22 cellular contexts compared by ENCODE assay signal in the genomic region with DNA sequence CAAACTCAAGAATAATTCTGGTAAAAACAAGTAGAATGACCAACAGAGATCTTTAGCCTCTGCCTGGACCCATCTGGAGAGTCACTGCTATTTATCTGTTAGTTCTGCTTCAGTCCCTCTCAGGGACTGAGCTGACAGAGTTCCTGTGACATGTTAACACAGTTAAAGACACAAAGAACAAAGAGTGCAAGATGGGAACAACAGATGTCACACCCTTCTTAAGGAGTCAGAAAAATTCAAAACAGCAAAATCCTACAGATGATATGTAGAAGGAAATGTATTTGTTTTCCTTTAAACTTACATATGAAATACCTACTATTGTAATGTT.
DNase-seq lines count a peak whose midpoint lies in the region; ATAC-seq lines count a peak whose summit lies in the region.
"Had no signal": no experiment of that assay in that cellular context is flagged by ENCODE, and none has a peak within 500 bp of the region (broad histone marks: within the 10 kb centered on the region; RNA-seq: fewer than 3 reads in every experiment).

No MANE protein-coding gene starts in this region.

- H3K36me3 ChIP-seq in CD8-positive, alpha-beta memory T cell (ENCODE audit: insufficient read depth, low read length): no peaks in the 10 kb centered on the region
- H3K36me3 ChIP-seq in naive thymus-derived CD4-positive, alpha-beta T cell (ENCODE audit: control insufficient read depth in 2 of 3, insufficient read depth in 3 of 3, low read length in 3 of 3): no peaks in the 10 kb centered on the region
- no peaks in the 10 kb centered on the region for H3K36me3 ChIP-seq in aorta (ENCODE audit: control insufficient read depth in 1 of 2, insufficient read depth in 2 of 2, low read length in 1 of 2)
- H3K36me3 ChIP-seq: brain microvascular endothelial cell, esophagus muscularis mucosa had no signal

- peaks cover 8% of the 10 kb centered on the region for H3K9me3 Mint-ChIP-seq in activated CD4-positive, alpha-beta T cell treated with anti-CD3 and anti-CD28 coated beads for 36 hours (ENCODE audit: low read depth)
- H3K9me3 Mint-ChIP-seq in CD8-positive, alpha-beta memory T cell: no peaks in the 10 kb centered on the region
- peaks cover 4% of the 10 kb centered on the region for H3K9me3 Mint-ChIP-seq in activated T-helper 17 cell treated with anti-CD3 and anti-CD28 coated beads, Interleukin-2, amount 50 U/mL, for 72 hours
- peaks cover 0 to 19% (median 5%) of the 10 kb centered on the region in 11 donors for H3K9me3 Mint-ChIP-seq in naive thymus-derived CD4-positive, alpha-beta T cell

- no peak overlapping the region for H3K27ac ChIP-seq in CD8-positive, alpha-beta memory T cell (ENCODE audit: low read depth, low read length)
- H3K27ac ChIP-seq in naive thymus-derived CD4-positive, alpha-beta T cell (ENCODE audit: low read depth, low read length): peak overlapping the region; percentile 5
- H3K27ac ChIP-seq in aorta (ENCODE audit: low read depth in 1 of 2, low read length in 2 of 2): no peak overlapping the region
- H3K27ac ChIP-seq: brain microvascular endothelial cell, esophagus muscularis mucosa had no signal

- no peak overlapping the region for H3K4me3 Mint-ChIP-seq in activated CD4-positive, alpha-beta T cell treated with anti-CD3 and anti-CD28 coated beads for 36 hours
- peak overlapping the region in 6 of 7 donors; percentile 2 to 66 (median 32) for H3K4me3 Mint-ChIP-seq in CD8-positive, alpha-beta memory T cell
- peak overlapping the region; percentile 98 for H3K4me3 Mint-ChIP-seq in activated T-helper 17 cell treated with anti-CD3 and anti-CD28 coated beads, Interleukin-2, amount 50 U/mL, for 72 hours
- H3K4me3 Mint-ChIP-seq in naive thymus-derived CD4-positive, alpha-beta T cell: peak overlapping the region in 7 of 10 donors; percentile 2 to 62 (median 29)
- H3K4me3 Mint-ChIP-seq: activated CD4-positive, alpha-beta T cell treated with anti-CD3 and anti-CD28 coated beads, Interleukin-2, amount 10 ng/mL, durations not matched to agents 7 days and 5 days had no signal

- peaks cover 93% of the 10 kb centered on the region for H3K4me1 Mint-ChIP-seq in activated CD4-positive, alpha-beta T cell treated with anti-CD3 and anti-CD28 coated beads for 36 hours
- peaks cover 90 to 96% (median 96%) of the 10 kb centered on the region in 3 donors for H3K4me1 Mint-ChIP-seq in CD8-positive, alpha-beta memory T cell
- H3K4me1 Mint-ChIP-seq in activated T-helper 17 cell treated with anti-CD3 and anti-CD28 coated beads, Interleukin-2, amount 50 U/mL, for 72 hours: peaks cover 68% of the 10 kb centered on the region
- peaks cover 52 to 97% (median 91%) of the 10 kb centered on the region in 7 donors for H3K4me1 Mint-ChIP-seq in naive thymus-derived CD4-positive, alpha-beta T cell

- POLR2A ChIA-PET in activated CD4-positive, alpha-beta T cell treated with anti-CD3 and anti-CD28 coated beads for 36 hours (lab: Charles Lee): interaction anchor here (0.8 kb wide), 2 partner anchors 13 to 29 kb away, joined by 3 to 6 read pairs; no protein-coding TSS in a partner anchor
- POLR2A ChIA-PET in CD8-positive, alpha-beta memory T cell (lab: Charles Lee): no interaction called here
- POLR2A ChIA-PET in naive thymus-derived CD4-positive, alpha-beta T cell (lab: Charles Lee): interaction anchor here (0.6 to 2.6 kb wide), 7 partner anchors 9 to 738 kb away, joined by 3 to 15 read pairs (median 5); no protein-coding TSS in a partner anchor

- no peaks in the 10 kb centered on the region for H3K9me3 ChIP-seq in CD8-positive, alpha-beta memory T cell (ENCODE audit: low read length)
- H3K9me3 ChIP-seq in naive thymus-derived CD4-positive, alpha-beta T cell (ENCODE audit: control insufficient read depth in 2 of 3, low read length in 3 of 3): peaks cover 0 to 7% (median 0%) of the 10 kb centered on the region in 3 experiments
- H3K9me3 ChIP-seq in aorta (ENCODE audit: control insufficient read depth, low read length): no peaks in the 10 kb centered on the region
- H3K9me3 ChIP-seq: esophagus muscularis mucosa, upper lobe of left lung had no signal

- peaks cover 90% of the 10 kb centered on the region for H3K4me1 ChIP-seq in CD8-positive, alpha-beta memory T cell (ENCODE audit: insufficient read depth, low read length)
- H3K4me1 ChIP-seq in naive thymus-derived CD4-positive, alpha-beta T cell (ENCODE audit: control insufficient read depth in 2 of 2, insufficient read depth in 2 of 2, low read length in 2 of 2): peaks cover 77 to 82% of the 10 kb centered on the region in 2 donors
- H3K4me1 ChIP-seq in aorta (ENCODE audit: control insufficient read depth in 1 of 2, insufficient read depth in 2 of 2, low read length in 2 of 2): no peaks in the 10 kb centered on the region

- H3K36me3 Mint-ChIP-seq in activated CD4-positive, alpha-beta T cell treated with anti-CD3 and anti-CD28 coated beads for 36 hours (ENCODE audit: low read depth): peaks cover 53% of the 10 kb centered on the region
- H3K36me3 Mint-ChIP-seq in CD8-positive, alpha-beta memory T cell: peaks cover 5 to 73% (median 14%) of the 10 kb centered on the region in 3 donors
- H3K36me3 Mint-ChIP-seq in activated T-helper 17 cell treated with anti-CD3 and anti-CD28 coated beads, Interleukin-2, amount 50 U/mL, for 72 hours (ENCODE audit: low read depth): peaks cover 92% of the 10 kb centered on the region
- peaks cover 14 to 41% (median 32%) of the 10 kb centered on the region in 5 donors for H3K36me3 Mint-ChIP-seq in naive thymus-derived CD4-positive, alpha-beta T cell

- ATAC-seq in activated CD4-positive, alpha-beta T cell treated with anti-CD3 and anti-CD28 coated beads for 36 hours: no peak
- no peak for ATAC-seq in activated T-helper 17 cell treated with anti-CD3 and anti-CD28 coated beads, Interleukin-2, amount 50 U/mL, for 72 hours (replicated peaks)
- no peak for ATAC-seq in naive thymus-derived CD4-positive, alpha-beta T cell
- ATAC-seq in GM21390 (IDR thresholded peaks at IDR 0.05; ENCODE audit: unreplicated experiment) (no peak), aorta (ENCODE audit: low FRiP score) (no peak)

- no peaks in the 10 kb centered on the region for H3K27me3 Mint-ChIP-seq in activated CD4-positive, alpha-beta T cell treated with anti-CD3 and anti-CD28 coated beads for 36 hours
- no peaks in the 10 kb centered on the region for H3K27me3 Mint-ChIP-seq in CD8-positive, alpha-beta memory T cell
- H3K27me3 Mint-ChIP-seq in activated T-helper 17 cell treated with anti-CD3 and anti-CD28 coated beads, Interleukin-2, amount 50 U/mL, for 72 hours: no peaks in the 10 kb centered on the region
- H3K27me3 Mint-ChIP-seq in naive thymus-derived CD4-positive, alpha-beta T cell: no peaks in the 10 kb centered on the region
- H3K27me3 Mint-ChIP-seq: activated CD4-positive, alpha-beta T cell treated with anti-CD3 and anti-CD28 coated beads, Interleukin-2, amount 10 ng/mL, durations not matched to agents 7 days and 5 days had no signal

- DNase-seq in activated CD4-positive, alpha-beta T cell treated with anti-CD3 and anti-CD28 coated beads for 36 hours: no peak
- DNase-seq in activated CD4-positive, alpha-beta T cell treated with anti-CD3 and anti-CD28 coated beads, Interleukin-2, amount 50 U/mL, for 4 hours: no peak
- DNase-seq in CD8-positive, alpha-beta memory T cell: no peak
- DNase-seq in naive thymus-derived CD4-positive, alpha-beta T cell: no peak
- no peak for DNase-seq in stimulated activated CD4-positive, alpha-beta T cell treated with anti-CD3 and anti-CD28 coated beads, Interleukin-4, amount 100 ng/mL, for 24 hours
- DNase-seq in aorta: no peak
- DNase-seq: activated CD4-positive, alpha-beta T cell treated with anti-CD3 and anti-CD28 coated beads, Interleukin-2, amount 10 ng/mL, durations not matched to agents 7 days and 5 days; activated T-cell treated with anti-CD3 and anti-CD28 coated beads for 4 hours; brain microvascular endothelial cell; effector memory CD4-positive, alpha-beta T cell; NCI-H1105 treated with DMSO at 0.1 percent for 48 hours; NCI-H2029 treated with DMSO at 0.1 percent for 48 hours; NCI-H446 treated with DMSO at 0.1 percent for 48 hours; NK-92 treated with Interleukin-12 subunit alpha and Interleukin-12 subunit beta, amount 100 ng/mL, for 24 hours; retina; SHP77 treated with DMSO at 0.1 percent for 48 hours; stimulated activated CD4-positive, alpha-beta T cell treated with anti-CD3 and anti-CD28 coated beads, Interleukin-4, amount 100 ng/mL, for 4 hours; upper lobe of left lung had no signal

- intact Hi-C loops in activated CD4-positive, alpha-beta T cell treated with anti-CD3 and anti-CD28 coated beads for 36 hours (cut with DNase I, micrococcal nuclease): no loop called here
- intact Hi-C loops in naive thymus-derived CD4-positive, alpha-beta T cell (cut with micrococcal nuclease): loop anchor here in 1 of 2 donors (1.0 kb wide), 1 partner anchor 9 kb away; no protein-coding TSS in a partner anchor
- intact Hi-C loops in aorta (cut with DNase I): no loop called here

- H3K27me3 ChIP-seq in CD8-positive, alpha-beta memory T cell (ENCODE audit: insufficient read depth, low read length, poor library complexity, severe bottlenecking): no peaks in the 10 kb centered on the region
- H3K27me3 ChIP-seq in naive thymus-derived CD4-positive, alpha-beta T cell (ENCODE audit: control insufficient read depth in 2 of 2, insufficient read depth in 2 of 2, low read length in 2 of 2): no peaks in the 10 kb centered on the region
- no peaks in the 10 kb centered on the region for H3K27me3 ChIP-seq in aorta (ENCODE audit: control insufficient read depth in 1 of 2, insufficient read depth in 2 of 2, low read length in 1 of 2)
- H3K27me3 ChIP-seq: brain microvascular endothelial cell, esophagus muscularis mucosa, upper lobe of left lung had no signal

- H3K27ac Mint-ChIP-seq in activated CD4-positive, alpha-beta T cell treated with anti-CD3 and anti-CD28 coated beads for 36 hours: peak overlapping the region; percentile 99
- peak overlapping the region; percentile 52 to 100 (median 88) for H3K27ac Mint-ChIP-seq in CD8-positive, alpha-beta memory T cell
- H3K27ac Mint-ChIP-seq in activated T-helper 17 cell treated with anti-CD3 and anti-CD28 coated beads, Interleukin-2, amount 50 U/mL, for 72 hours: peak overlapping the region; percentile 100
- H3K27ac Mint-ChIP-seq in naive thymus-derived CD4-positive, alpha-beta T cell: peak overlapping the region in 8 of 9 donors; percentile 88 to 100 (median 96)
- H3K27ac Mint-ChIP-seq: activated CD4-positive, alpha-beta T cell treated with anti-CD3 and anti-CD28 coated beads, Interleukin-2, amount 10 ng/mL, durations not matched to agents 7 days and 5 days had no signal

- no peak overlapping the region for H3K4me3 ChIP-seq in CD8-positive, alpha-beta memory T cell (ENCODE audit: low read length)
- no peak overlapping the region for H3K4me3 ChIP-seq in naive thymus-derived CD4-positive, alpha-beta T cell (ENCODE audit: low read length)
- no peak overlapping the region for H3K4me3 ChIP-seq in aorta (ENCODE audit: low read length in 2 of 2)
- H3K4me3 ChIP-seq: esophagus muscularis mucosa, lung, upper lobe of left lung had no signal

- CTCF ChIA-PET in activated CD4-positive, alpha-beta T cell treated with anti-CD3 and anti-CD28 coated beads for 36 hours (lab: Charles Lee): interaction anchor here (0.7 to 3.7 kb wide), 5 partner anchors 9 to 84 kb away, joined by 3 to 16 read pairs (median 3); no protein-coding TSS in a partner anchor
- CTCF ChIA-PET in CD8-positive, alpha-beta memory T cell (lab: Charles Lee): interaction anchor here (1.0 to 2.6 kb wide), 7 partner anchors 8 to 102 kb away, joined by 3 to 9 read pairs (median 3); a partner anchor contains a TSS
- CTCF ChIA-PET in naive thymus-derived CD4-positive, alpha-beta T cell (lab: Charles Lee): interaction anchor here (2.0 kb wide), 1 partner anchor 222 kb away, joined by 6 read pairs; no protein-coding TSS in a partner anchor
